18 cellular contexts compared by ENCODE assay signal in the genomic region with DNA sequence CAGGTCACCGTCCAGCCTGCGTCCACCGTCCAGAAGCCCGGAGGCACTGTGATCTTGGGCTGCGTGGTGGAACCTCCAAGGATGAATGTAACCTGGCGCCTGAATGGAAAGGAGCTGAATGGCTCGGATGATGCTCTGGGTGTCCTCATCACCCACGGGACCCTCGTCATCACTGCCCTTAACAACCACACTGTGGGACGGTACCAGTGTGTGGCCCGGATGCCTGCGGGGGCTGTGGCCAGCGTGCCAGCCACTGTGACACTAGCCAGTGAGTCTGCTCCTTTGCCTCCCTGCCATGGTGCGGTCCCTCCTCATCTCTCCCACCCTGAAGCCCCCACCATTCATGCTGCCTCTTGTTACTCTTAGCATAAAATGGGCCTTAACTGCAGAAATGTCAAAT. TPM values are rescaled to one million over a fixed set of nuclear protein-coding genes. Genes with fewer than 3 reads are reported as not detected.
"Had no signal": no experiment of that assay in that cellular context is flagged by ENCODE, and none has a peak within 500 bp of the region (broad histone marks: within the 10 kb centered on the region; RNA-seq: fewer than 3 reads in every experiment).

No MANE protein-coding gene starts in this region.

- FAIRE-seq: endometrium, kidney, small intestine had no signal

- H3K4me1 ChIP-seq: lower lobe of right lung had no signal

- H3K27ac ChIP-seq: left ventricle myocardium inferior, lower lobe of right lung, neutrophil, tibial artery, upper lobe of right lung had no signal

- H3K9me3 ChIP-seq: left ventricle myocardium inferior, lower lobe of right lung, neutrophil, tibial artery, upper lobe of right lung had no signal

- H3K4me3 ChIP-seq: left ventricle myocardium inferior, lower lobe of right lung, tibial artery, upper lobe of right lung had no signal

- H3K27me3 ChIP-seq: neutrophil, tibial artery, upper lobe of right lung had no signal

- DNase-seq: effector memory CD4-positive, alpha-beta T cell; foreskin fibroblast; immature natural killer cell; kidney; left cardiac atrium; left ventricle myocardium inferior; lower lobe of right lung; midbrain; naive thymus-derived CD4-positive, alpha-beta T cell; nephron progenitor cell; small intestine; stimulated activated CD4-positive, alpha-beta T cell treated with anti-CD3 and anti-CD28 coated beads, Interleukin-12 subunit alpha, Interleukin-12 subunit beta, amount 100 ng/mL, for 4 hours; stimulated activated naive CD4-positive, alpha-beta T cell treated with Interleukin-2 at 50 U/mL for 16 hours; tibial artery; upper lobe of right lung had no signal

- H3K36me3 ChIP-seq: left ventricle myocardium inferior, lower lobe of right lung, neutrophil, upper lobe of right lung had no signal

- ATAC-seq: esophagus mucosa; left cardiac atrium; naive thymus-derived CD4-positive, alpha-beta T cell; upper lobe of right lung had no signal

RNA-seq across cellular contexts. Expression of a gene that starts 39.2 kb away (rescaled TPM):
- polyA plus RNA-seq: immature natural killer cell; naive thymus-derived CD4-positive, alpha-beta T cell had no signal
